Comparison of ENCODE assay signal across 8 cellular contexts in genomic region chr10:131928248-131929095, GRCh38. TPM values are rescaled to one million over a fixed set of nuclear protein-coding genes. Genes with fewer than 3 reads are reported as not detected.
DNase-seq lines count a peak whose midpoint lies in the region; ATAC-seq and TF ChIP-seq lines count a peak whose summit lies in the region.

No MANE protein-coding gene starts in this region.

- H3K27ac Mint-ChIP-seq in activated T-helper 2 cell treated with anti-CD3 and anti-CD28 coated beads, Interferon-gamma antibody, Interleukin-2, Interleukin-4, amounts not matched to agents 10 μg/mL and 5 μg/mL and 100 μg/mL, durations not matched to agents 14 hours and 24 hours and 36 hours, result peak overlapping the region; percentile 85
- H3K27ac Mint-ChIP-seq in osteocyte (ENCODE audit: unreplicated experiment), result peak overlapping the region; percentile 98

- H3K4me2 ChIP-seq in BLaER1 treated with 17β-estradiol and CSF1 and Interleukin-3, amounts not matched to agents 10 nM and 100 nM, result peak overlapping the region; percentile 73 to 93 (median 86)

- ATAC-seq in GM19438 (IDR thresholded peaks at IDR 0.05; ENCODE audit: low read depth, unreplicated experiment) (peak; percentile 87), HG03442 (IDR thresholded peaks at IDR 0.05; ENCODE audit: unreplicated experiment) (peak; percentile 90)

- peaks cover 72 to 100% (median 85%) of the 10 kb centered on the region in 11 experiments for H4K20me1 ChIP-seq in BLaER1 treated with 17β-estradiol and CSF1 and Interleukin-3, amounts not matched to agents 10 nM and 100 nM

- DNase-seq in activated T-helper 2 cell treated with anti-CD3 and anti-CD28 coated beads, Interferon-gamma antibody, Interleukin-2, Interleukin-4, amounts not matched to agents 10 μg/mL and 5 μg/mL and 100 μg/mL, durations not matched to agents 14 hours and 24 hours and 36 hours (ENCODE audit: low spot score), result no peak
- no peak for DNase-seq in osteocyte (ENCODE audit: extremely low spot score, unreplicated experiment)
- no peak for DNase-seq in SJCRH30
- no peak for DNase-seq in NCI-H526 treated with DMSO at 0.1 percent for 48 hours (lab: John Stamatoyannopoulos, UW)
- DNase-seq in NCI-H446 treated with DMSO at 0.1 percent for 48 hours (lab: John Stamatoyannopoulos, UW), result no peak

- TF ChIP-seq CTCF in osteocyte (IDR thresholded peaks at IDR 0.05), result no peak

- H3K4me3 ChIP-seq in BLaER1 treated with 17β-estradiol and CSF1 and Interleukin-3, amounts not matched to agents 10 nM and 100 nM, result peak overlapping the region in 3 of 10 experiments; percentile 1 to 10 (median 3); a peak in 4 of 20 replicates
- H3K4me3 ChIP-seq in SJCRH30, result no peak overlapping the region

- H3K4me1 ChIP-seq in BLaER1 treated with 17β-estradiol and CSF1 and Interleukin-3, amounts not matched to agents 10 nM and 100 nM, result peaks cover 62 to 77% (median 70%) of the 10 kb centered on the region in 10 experiments
- no peaks in the 10 kb centered on the region for H3K4me1 ChIP-seq in SJCRH30

- peak overlapping the region; percentile 7 to 69 (median 51); a peak in 17 of 22 replicates for H3K9ac ChIP-seq in BLaER1 treated with 17β-estradiol and CSF1 and Interleukin-3, amounts not matched to agents 10 nM and 100 nM

- peaks cover 47% of the 10 kb centered on the region for H3K4me1 Mint-ChIP-seq in activated T-helper 2 cell treated with anti-CD3 and anti-CD28 coated beads, Interferon-gamma antibody, Interleukin-2, Interleukin-4, amounts not matched to agents 10 μg/mL and 5 μg/mL and 100 μg/mL, durations not matched to agents 14 hours and 24 hours and 36 hours (ENCODE audit: low read depth)
- H3K4me1 Mint-ChIP-seq in osteocyte (ENCODE audit: unreplicated experiment), result peaks cover 69% of the 10 kb centered on the region

- intact Hi-C loops in activated T-helper 2 cell treated with anti-CD3 and anti-CD28 coated beads, Interferon-gamma antibody, Interleukin-2, Interleukin-4, amounts not matched to agents 10 μg/mL and 5 μg/mL and 100 μg/mL, durations not matched to agents 14 hours and 24 hours and 36 hours (cut with micrococcal nuclease), result loop anchor here (1.0 kb wide), 1 partner anchor 24 kb away; no protein-coding TSS in a partner anchor

- peak overlapping the region; percentile 11 for H3K4me3 Mint-ChIP-seq in activated T-helper 2 cell treated with anti-CD3 and anti-CD28 coated beads, Interferon-gamma antibody, Interleukin-2, Interleukin-4, amounts not matched to agents 10 μg/mL and 5 μg/mL and 100 μg/mL, durations not matched to agents 14 hours and 24 hours and 36 hours (ENCODE audit: low read depth)
- peak overlapping the region; percentile 56 for H3K4me3 Mint-ChIP-seq in osteocyte (ENCODE audit: unreplicated experiment)

- H3K27ac ChIP-seq in BLaER1 treated with 17β-estradiol and CSF1 and Interleukin-3, amounts not matched to agents 10 nM and 100 nM, result peak overlapping the region; percentile 12 to 74 (median 58); a peak in 20 of 22 replicates
- H3K27ac ChIP-seq in SJCRH30, result no peak overlapping the region

- no peaks in the 10 kb centered on the region for H3K27me3 Mint-ChIP-seq in activated T-helper 2 cell treated with anti-CD3 and anti-CD28 coated beads, Interferon-gamma antibody, Interleukin-2, Interleukin-4, amounts not matched to agents 10 μg/mL and 5 μg/mL and 100 μg/mL, durations not matched to agents 14 hours and 24 hours and 36 hours (ENCODE audit: low read depth)
- no peaks in the 10 kb centered on the region for H3K27me3 Mint-ChIP-seq in osteocyte (ENCODE audit: unreplicated experiment)

- no peaks in the 10 kb centered on the region for H3K27me3 ChIP-seq in BLaER1 treated with 17β-estradiol and CSF1 and Interleukin-3, amounts not matched to agents 10 nM and 100 nM
- H3K27me3 ChIP-seq in SJCRH30, result no peaks in the 10 kb centered on the region

- H3K36me3 ChIP-seq in BLaER1 treated with 17β-estradiol and CSF1 and Interleukin-3, amounts not matched to agents 10 nM and 100 nM, result peaks cover 3 to 53% (median 39%) of the 10 kb centered on the region in 11 experiments; a peak in 20 of 22 replicates
- H3K36me3 ChIP-seq in SJCRH30, result no peaks in the 10 kb centered on the region

- H3K36me3 Mint-ChIP-seq in activated T-helper 2 cell treated with anti-CD3 and anti-CD28 coated beads, Interferon-gamma antibody, Interleukin-2, Interleukin-4, amounts not matched to agents 10 μg/mL and 5 μg/mL and 100 μg/mL, durations not matched to agents 14 hours and 24 hours and 36 hours (ENCODE audit: low read depth), result peaks cover 43% of the 10 kb centered on the region
- H3K36me3 Mint-ChIP-seq in osteocyte (ENCODE audit: unreplicated experiment), result peaks cover 10% of the 10 kb centered on the region

- H3K9me3 ChIP-seq in BLaER1 treated with 17β-estradiol and CSF1 and Interleukin-3, amounts not matched to agents 10 nM and 100 nM (replicated peaks in 1 of 11), result peaks cover 18 to 34% (median 30%) of the 10 kb centered on the region in 11 experiments
- no peaks in the 10 kb centered on the region for H3K9me3 ChIP-seq in SJCRH30 (replicated peaks)

- peaks cover 9% of the 10 kb centered on the region for H3K9me3 Mint-ChIP-seq in activated T-helper 2 cell treated with anti-CD3 and anti-CD28 coated beads, Interferon-gamma antibody, Interleukin-2, Interleukin-4, amounts not matched to agents 10 μg/mL and 5 μg/mL and 100 μg/mL, durations not matched to agents 14 hours and 24 hours and 36 hours
- H3K9me3 Mint-ChIP-seq in osteocyte (ENCODE audit: unreplicated experiment), result no peaks in the 10 kb centered on the region

RNA-seq across cellular contexts. Expression of gene PPP2R2D, which starts 27.7 kb away (rescaled TPM):
- 32.0 and 33.7 TPM in 2 replicates for total RNA-seq in activated T-helper 2 cell treated with anti-CD3 and anti-CD28 coated beads, Interferon-gamma antibody, Interleukin-2, Interleukin-4, amounts not matched to agents 10 μg/mL and 5 μg/mL and 100 μg/mL, durations not matched to agents 14 hours and 24 hours and 36 hours
- 28.9 and 29.3 TPM in 2 replicates for total RNA-seq in osteocyte
- total RNA-seq in SJCRH30 (2014; rRNA removed; shearing (Covaris generic)), result 30.6 and 35.1 TPM in 2 replicates

RNA-seq across cellular contexts. Expression of gene BNIP3, which starts 53.3 kb away (rescaled TPM):
- 93.3 and 99.0 TPM in 2 replicates for total RNA-seq in activated T-helper 2 cell treated with anti-CD3 and anti-CD28 coated beads, Interferon-gamma antibody, Interleukin-2, Interleukin-4, amounts not matched to agents 10 μg/mL and 5 μg/mL and 100 μg/mL, durations not matched to agents 14 hours and 24 hours and 36 hours
- 29.2 and 31.6 TPM in 2 replicates for total RNA-seq in osteocyte
- 45.6 and 46.9 TPM in 2 replicates for total RNA-seq in SJCRH30 (2014; rRNA removed; shearing (Covaris generic))
